ENCODE assay signal across 12 cellular contexts in the genomic region with DNA sequence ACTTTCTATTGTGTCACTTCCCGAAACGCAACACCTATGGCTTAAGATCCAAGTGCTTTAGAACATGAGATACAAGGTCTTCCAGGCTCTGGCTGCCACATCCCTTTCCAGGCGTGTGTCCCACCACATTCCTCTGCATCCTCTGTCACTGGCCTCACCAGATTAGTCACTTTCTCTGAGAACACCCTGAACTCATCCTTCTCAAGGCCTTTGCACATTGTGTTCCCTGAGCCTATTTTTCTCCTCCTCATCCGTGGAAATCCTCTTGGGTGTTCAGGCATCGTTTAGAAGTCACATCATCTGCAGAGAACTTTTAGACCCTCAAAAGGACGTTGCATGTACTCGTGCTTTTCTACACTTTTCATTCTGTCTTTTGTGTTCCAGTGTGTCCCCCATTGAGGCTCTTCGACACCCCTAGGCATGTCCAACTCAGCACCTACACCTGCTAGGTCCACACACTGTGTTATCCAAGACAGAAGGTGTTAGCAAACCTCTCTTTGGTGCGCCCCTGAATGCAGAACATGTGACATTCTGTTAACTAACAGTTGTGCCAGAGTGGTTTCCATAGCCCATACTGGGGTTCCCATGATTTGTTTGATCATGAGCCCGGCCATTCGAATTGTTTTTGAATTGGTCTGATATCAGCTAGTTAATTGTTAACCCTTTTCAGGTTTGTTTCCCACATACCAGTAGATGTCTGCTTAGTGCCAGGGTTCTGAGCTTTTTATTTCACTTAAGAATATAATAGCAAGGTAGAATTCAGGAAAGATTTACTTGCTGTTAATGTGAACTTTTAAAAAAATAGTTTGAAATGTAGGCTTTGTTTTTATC.
DNase-seq lines count a peak whose midpoint lies in the region; ATAC-seq and TF ChIP-seq lines count a peak whose summit lies in the region.
"Had no signal": no experiment of that assay in that cellular context is flagged by ENCODE, and none has a peak within 500 bp of the region (broad histone marks: within the 10 kb centered on the region; RNA-seq: fewer than 3 reads in every experiment).

No MANE protein-coding gene starts in this region.

- POLR2A ChIA-PET in AG04450 (lab: Yijun Ruan, JAX), result interaction anchor here (0.6 kb wide), 1 partner anchor 65 kb away, joined by 3 read pairs; no protein-coding TSS in a partner anchor

- no peak overlapping the region for H3K4me3 ChIP-seq in AG04450 (ENCODE audit: low read depth, low read length)
- H3K4me3 ChIP-seq: SK-N-MC had no signal

- H3K9me3 ChIP-seq in AG04450 (ENCODE audit: control insufficient read depth, insufficient read depth, low read length), result no peaks in the 10 kb centered on the region

- CTCF ChIA-PET in AG04450 (lab: Charles Lee), result interaction anchor here (0.6 to 2.4 kb wide), 2 partner anchors 479 to 481 kb away, joined by 3 to 11 read pairs; no protein-coding TSS in a partner anchor

- no peak for DNase-seq in AG04450 (ENCODE audit: low read depth, low spot score)
- peak; percentile 86 for DNase-seq in amniotic epithelial cell (ENCODE audit: low read depth)
- peak; percentile 58 for DNase-seq in Right ventricle myocardium superior
- DNase-seq in posterior vena cava (ENCODE audit: low spot score), result peak; percentile 87
- no peak for DNase-seq in NCI-H2081 (lab: John Stamatoyannopoulos, UW)
- DNase-seq: anterior cingulate cortex, hippocampal formation, NCI-H446 had no signal

- H3K27ac ChIP-seq in AG04450 (ENCODE audit: low read depth, low read length), result peak overlapping the region; percentile 13
- H3K27ac ChIP-seq: SK-N-MC had no signal

- H3K27me3 ChIP-seq in AG04450 (ENCODE audit: control insufficient read depth, insufficient read depth, low read length), result no peaks in the 10 kb centered on the region

- ATAC-seq in Right ventricle myocardium superior (ENCODE audit: poor library complexity) (peak; percentile 77), HG03460 (IDR thresholded peaks at IDR 0.05; ENCODE audit: unreplicated experiment) (no peak), HG03139 (IDR thresholded peaks at IDR 0.05; ENCODE audit: unreplicated experiment) (no peak), HG03520 (IDR thresholded peaks at IDR 0.05; ENCODE audit: unreplicated experiment) (no peak)

- intact Hi-C loops in Right ventricle myocardium superior (cut with DNase I), result no loop called here
- intact Hi-C loops in posterior vena cava (cut with DNase I), result loop anchor here in 1 of 2 donors (10.0 kb wide), 1 partner anchor 166 kb away; no protein-coding TSS in a partner anchor

- TF ChIP-seq CTCF in AG04450 (IDR thresholded peaks at IDR 0.05; ENCODE audit: low read depth, low read length), result no peak

Comparison
In these comparisons a context has a peak if more than half of its experiments do, and no peak if none do; other contexts are left out.
1. DNase-seq: peak in amniotic epithelial cell (single experiment), Right ventricle myocardium superior (single experiment) and posterior vena cava (single experiment); none in AG04450 (single experiment) and NCI-H2081 (0 of 2).